ENCODE assay signal across 1 cellular context in the genomic region with DNA sequence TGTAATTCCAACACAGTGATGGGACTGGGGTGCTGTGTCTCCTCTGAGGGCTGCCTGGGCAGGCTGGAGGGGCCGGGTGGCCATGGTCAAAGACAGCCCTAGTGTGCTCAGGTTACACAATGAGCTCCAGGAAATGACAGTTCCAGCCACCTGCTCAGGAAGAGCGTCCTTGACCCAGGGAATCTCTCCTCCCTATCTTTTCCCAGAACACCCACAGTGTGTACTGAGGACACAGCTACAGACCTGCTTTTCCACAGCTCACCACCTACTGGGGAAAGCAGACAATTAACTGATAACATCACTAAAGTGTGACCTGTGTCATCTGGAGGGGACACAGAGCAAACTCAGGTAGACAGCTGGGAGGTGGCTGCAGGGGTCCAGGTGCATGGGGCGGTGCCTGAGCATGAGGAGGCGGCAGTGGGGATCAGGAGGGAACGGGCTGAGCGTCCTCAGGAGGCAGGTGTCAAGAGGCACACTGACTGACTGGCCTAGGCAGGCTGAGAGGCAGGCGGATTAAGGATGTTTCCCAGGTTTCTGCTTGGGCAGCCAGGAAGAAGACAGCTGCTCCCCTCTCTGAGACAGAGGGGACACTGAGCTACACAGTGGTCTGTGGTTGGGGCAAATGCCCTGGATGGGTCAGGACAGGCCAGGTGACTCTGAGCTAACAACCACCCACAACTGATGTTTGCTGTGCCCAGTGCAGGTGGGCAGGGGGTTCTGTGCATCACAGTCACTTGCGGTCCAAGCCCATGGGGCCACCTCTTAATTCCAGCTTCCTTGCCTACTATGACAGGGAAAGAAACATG.
TF ChIP-seq lines count a peak whose summit lies in the region.

No MANE protein-coding gene starts in this region.

TF ChIP-seq in HepG2, 621 proteins besides CTCF, POLR2A, EP300 and RAD21 (continued from another document):
- TF ChIP-seq ZNF383 (CRISPR knock-in tag; IDR thresholded peaks at IDR 0.05; ENCODE audit: borderline replicate concordance): no peak
- TF ChIP-seq ATAD3A (CRISPR knock-in tag; IDR thresholded peaks at IDR 0.05): no peak
- TF ChIP-seq NAIF1 (CRISPR knock-in tag; IDR thresholded peaks at IDR 0.05; ENCODE audit: borderline replicate concordance): no peak
- TF ChIP-seq ZNF232 (CRISPR knock-in tag; IDR thresholded peaks at IDR 0.05; ENCODE audit: borderline replicate concordance): peak; percentile 82; the same call in 1 of the 2 replicates
- TF ChIP-seq, protein P1, sequence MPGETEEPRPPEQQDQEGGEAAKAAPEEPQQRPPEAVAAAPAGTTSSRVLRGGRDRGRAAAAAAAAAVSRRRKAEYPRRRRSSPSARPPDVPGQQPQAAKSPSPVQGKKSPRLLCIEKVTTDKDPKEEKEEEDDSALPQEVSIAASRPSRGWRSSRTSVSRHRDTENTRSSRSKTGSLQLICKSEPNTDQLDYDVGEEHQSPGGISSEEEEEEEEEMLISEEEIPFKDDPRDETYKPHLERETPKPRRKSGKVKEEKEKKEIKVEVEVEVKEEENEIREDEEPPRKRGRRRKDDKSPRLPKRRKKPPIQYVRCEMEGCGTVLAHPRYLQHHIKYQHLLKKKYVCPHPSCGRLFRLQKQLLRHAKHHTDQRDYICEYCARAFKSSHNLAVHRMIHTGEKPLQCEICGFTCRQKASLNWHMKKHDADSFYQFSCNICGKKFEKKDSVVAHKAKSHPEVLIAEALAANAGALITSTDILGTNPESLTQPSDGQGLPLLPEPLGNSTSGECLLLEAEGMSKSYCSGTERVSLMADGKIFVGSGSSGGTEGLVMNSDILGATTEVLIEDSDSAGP (CRISPR knock-in tag; IDR thresholded peaks at IDR 0.05; ENCODE audit: borderline replicate concordance): peak; percentile 88
- TF ChIP-seq RFXAP (CRISPR knock-in tag; IDR thresholded peaks at IDR 0.05; ENCODE audit: borderline replicate concordance): 0 out of 2 replicates have a peak, but pooled peaks have one; percentile 66
- no peak; the same call in 1 of the 2 replicates for TF ChIP-seq ZNF501 (CRISPR knock-in tag; IDR thresholded peaks at IDR 0.05)
- peak; percentile 69; the same call in 1 of the 2 replicates for TF ChIP-seq REPIN1 (CRISPR knock-in tag; IDR thresholded peaks at IDR 0.05; ENCODE audit: borderline replicate concordance, low read depth)
- TF ChIP-seq ZKSCAN8 (CRISPR knock-in tag; IDR thresholded peaks at IDR 0.05; ENCODE audit: borderline replicate concordance): peak; percentile 88; the same call in 1 of the 2 replicates
- TF ChIP-seq, protein P2, sequence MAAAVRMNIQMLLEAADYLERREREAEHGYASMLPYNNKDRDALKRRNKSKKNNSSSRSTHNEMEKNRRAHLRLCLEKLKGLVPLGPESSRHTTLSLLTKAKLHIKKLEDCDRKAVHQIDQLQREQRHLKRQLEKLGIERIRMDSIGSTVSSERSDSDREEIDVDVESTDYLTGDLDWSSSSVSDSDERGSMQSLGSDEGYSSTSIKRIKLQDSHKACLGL (CRISPR knock-in tag; IDR thresholded peaks at IDR 0.05): no peak
- TF ChIP-seq ZNF713 (CRISPR knock-in tag; IDR thresholded peaks at IDR 0.05): no peak
- TF ChIP-seq HMG20B (CRISPR knock-in tag; conservative IDR thresholded peaks at IDR 0.05): peak; percentile 90
- no peak for TF ChIP-seq ZNF382 (CRISPR knock-in tag; IDR thresholded peaks at IDR 0.05; ENCODE audit: borderline replicate concordance)
- TF ChIP-seq JUN (CRISPR knock-in tag; IDR thresholded peaks at IDR 0.05): peak; percentile 71; the same call in 1 of the 2 replicates
- no peak for TF ChIP-seq CAMTA2 (CRISPR knock-in tag; IDR thresholded peaks at IDR 0.05; ENCODE audit: borderline replicate concordance)
- TF ChIP-seq ISX (CRISPR knock-in tag; conservative IDR thresholded peaks at IDR 0.05): no peak
- peak; percentile 95 for TF ChIP-seq FOXA3 (CRISPR knock-in tag; IDR thresholded peaks at IDR 0.05)
- TF ChIP-seq RORA (CRISPR knock-in tag; IDR thresholded peaks at IDR 0.05): no peak
- TF ChIP-seq PITX1 (CRISPR knock-in tag; IDR thresholded peaks at IDR 0.05): peak; percentile 82
- TF ChIP-seq ZNF614 (CRISPR knock-in tag; IDR thresholded peaks at IDR 0.05; ENCODE audit: borderline replicate concordance): peak; percentile 97
- TF ChIP-seq, protein P3, sequence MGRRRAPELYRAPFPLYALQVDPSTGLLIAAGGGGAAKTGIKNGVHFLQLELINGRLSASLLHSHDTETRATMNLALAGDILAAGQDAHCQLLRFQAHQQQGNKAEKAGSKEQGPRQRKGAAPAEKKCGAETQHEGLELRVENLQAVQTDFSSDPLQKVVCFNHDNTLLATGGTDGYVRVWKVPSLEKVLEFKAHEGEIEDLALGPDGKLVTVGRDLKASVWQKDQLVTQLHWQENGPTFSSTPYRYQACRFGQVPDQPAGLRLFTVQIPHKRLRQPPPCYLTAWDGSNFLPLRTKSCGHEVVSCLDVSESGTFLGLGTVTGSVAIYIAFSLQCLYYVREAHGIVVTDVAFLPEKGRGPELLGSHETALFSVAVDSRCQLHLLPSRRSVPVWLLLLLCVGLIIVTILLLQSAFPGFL (CRISPR knock-in tag; IDR thresholded peaks at IDR 0.05): no peak
- peak; percentile 75 for TF ChIP-seq ZNF121 (CRISPR knock-in tag; IDR thresholded peaks at IDR 0.05)
- TF ChIP-seq ERF (CRISPR knock-in tag; IDR thresholded peaks at IDR 0.05): peak; percentile 98
- TF ChIP-seq ZNF772 (CRISPR knock-in tag; IDR thresholded peaks at IDR 0.05): peak; percentile 82; the same call in 1 of the 2 replicates
- TF ChIP-seq HOXA7 (CRISPR knock-in tag; IDR thresholded peaks at IDR 0.05): 0 out of 2 replicates have a peak, but pooled peaks have one; percentile 33
- TF ChIP-seq, protein P4, sequence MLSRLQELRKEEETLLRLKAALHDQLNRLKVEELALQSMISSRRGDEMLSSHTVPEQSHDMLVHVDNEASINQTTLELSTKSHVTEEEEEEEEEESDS (CRISPR knock-in tag; IDR thresholded peaks at IDR 0.05; ENCODE audit: borderline replicate concordance): no peak
- peak; percentile 50 for TF ChIP-seq JARID2 (CRISPR knock-in tag; IDR thresholded peaks at IDR 0.05; ENCODE audit: insufficient replicate concordance)
- TF ChIP-seq, protein P5, sequence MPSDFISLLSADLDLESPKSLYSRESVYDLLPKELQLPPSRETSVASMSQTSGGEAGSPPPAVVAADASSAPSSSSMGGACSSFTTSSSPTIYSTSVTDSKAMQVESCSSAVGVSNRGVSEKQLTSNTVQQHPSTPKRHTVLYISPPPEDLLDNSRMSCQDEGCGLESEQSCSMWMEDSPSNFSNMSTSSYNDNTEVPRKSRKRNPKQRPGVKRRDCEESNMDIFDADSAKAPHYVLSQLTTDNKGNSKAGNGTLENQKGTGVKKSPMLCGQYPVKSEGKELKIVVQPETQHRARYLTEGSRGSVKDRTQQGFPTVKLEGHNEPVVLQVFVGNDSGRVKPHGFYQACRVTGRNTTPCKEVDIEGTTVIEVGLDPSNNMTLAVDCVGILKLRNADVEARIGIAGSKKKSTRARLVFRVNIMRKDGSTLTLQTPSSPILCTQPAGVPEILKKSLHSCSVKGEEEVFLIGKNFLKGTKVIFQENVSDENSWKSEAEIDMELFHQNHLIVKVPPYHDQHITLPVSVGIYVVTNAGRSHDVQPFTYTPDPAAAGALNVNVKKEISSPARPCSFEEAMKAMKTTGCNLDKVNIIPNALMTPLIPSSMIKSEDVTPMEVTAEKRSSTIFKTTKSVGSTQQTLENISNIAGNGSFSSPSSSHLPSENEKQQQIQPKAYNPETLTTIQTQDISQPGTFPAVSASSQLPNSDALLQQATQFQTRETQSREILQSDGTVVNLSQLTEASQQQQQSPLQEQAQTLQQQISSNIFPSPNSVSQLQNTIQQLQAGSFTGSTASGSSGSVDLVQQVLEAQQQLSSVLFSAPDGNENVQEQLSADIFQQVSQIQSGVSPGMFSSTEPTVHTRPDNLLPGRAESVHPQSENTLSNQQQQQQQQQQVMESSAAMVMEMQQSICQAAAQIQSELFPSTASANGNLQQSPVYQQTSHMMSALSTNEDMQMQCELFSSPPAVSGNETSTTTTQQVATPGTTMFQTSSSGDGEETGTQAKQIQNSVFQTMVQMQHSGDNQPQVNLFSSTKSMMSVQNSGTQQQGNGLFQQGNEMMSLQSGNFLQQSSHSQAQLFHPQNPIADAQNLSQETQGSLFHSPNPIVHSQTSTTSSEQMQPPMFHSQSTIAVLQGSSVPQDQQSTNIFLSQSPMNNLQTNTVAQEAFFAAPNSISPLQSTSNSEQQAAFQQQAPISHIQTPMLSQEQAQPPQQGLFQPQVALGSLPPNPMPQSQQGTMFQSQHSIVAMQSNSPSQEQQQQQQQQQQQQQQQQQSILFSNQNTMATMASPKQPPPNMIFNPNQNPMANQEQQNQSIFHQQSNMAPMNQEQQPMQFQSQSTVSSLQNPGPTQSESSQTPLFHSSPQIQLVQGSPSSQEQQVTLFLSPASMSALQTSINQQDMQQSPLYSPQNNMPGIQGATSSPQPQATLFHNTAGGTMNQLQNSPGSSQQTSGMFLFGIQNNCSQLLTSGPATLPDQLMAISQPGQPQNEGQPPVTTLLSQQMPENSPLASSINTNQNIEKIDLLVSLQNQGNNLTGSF (CRISPR knock-in tag; IDR thresholded peaks at IDR 0.05): no peak
- TF ChIP-seq, protein P6, sequence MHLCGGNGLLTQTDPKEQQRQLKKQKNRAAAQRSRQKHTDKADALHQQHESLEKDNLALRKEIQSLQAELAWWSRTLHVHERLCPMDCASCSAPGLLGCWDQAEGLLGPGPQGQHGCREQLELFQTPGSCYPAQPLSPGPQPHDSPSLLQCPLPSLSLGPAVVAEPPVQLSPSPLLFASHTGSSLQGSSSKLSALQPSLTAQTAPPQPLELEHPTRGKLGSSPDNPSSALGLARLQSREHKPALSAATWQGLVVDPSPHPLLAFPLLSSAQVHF (CRISPR knock-in tag; IDR thresholded peaks at IDR 0.05): peak; percentile 44; the same call in 1 of the 2 replicates
- TF ChIP-seq PHF8 (CRISPR knock-in tag; IDR thresholded peaks at IDR 0.05): 0 out of 2 replicates have a peak, but pooled peaks have one; percentile 42
- peak; percentile 96 for TF ChIP-seq ZNF331 (CRISPR knock-in tag; IDR thresholded peaks at IDR 0.05)
